8 cellular contexts compared by ENCODE assay signal in the genomic region with DNA sequence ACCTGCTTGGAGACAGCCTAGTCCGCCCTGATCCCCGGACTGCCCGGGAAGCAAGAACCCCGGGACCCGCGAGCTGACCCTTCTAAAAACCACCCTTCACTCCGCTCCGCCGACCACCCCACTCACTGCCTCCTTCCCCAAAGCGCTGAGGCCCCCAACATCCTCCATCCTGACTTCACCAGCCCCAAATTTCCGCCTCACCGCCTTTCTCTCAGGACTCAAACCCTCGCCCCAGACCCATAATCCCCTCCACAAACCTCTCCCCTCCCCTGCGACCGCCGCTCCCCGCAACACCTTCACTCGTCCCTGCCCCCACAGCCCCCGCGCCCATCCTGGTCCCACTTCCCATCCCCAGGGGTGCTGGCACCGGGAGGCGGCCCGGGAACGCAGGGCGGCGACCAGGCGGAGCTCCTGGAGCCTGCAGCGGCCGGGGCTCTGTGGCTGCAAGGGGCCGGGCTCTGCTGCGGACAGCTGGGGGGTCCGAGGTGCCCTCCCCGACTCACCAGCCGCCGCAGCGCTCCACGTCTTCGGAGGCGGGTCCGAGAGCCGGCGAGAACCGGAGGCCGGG. TPM values are rescaled to one million over a fixed set of nuclear protein-coding genes. Genes with fewer than 3 reads are reported as not detected.
A peak's percentile ranks its signal among the peaks of the same experiment; 100 is the strongest.
DNase-seq lines count a peak whose midpoint lies in the region; ATAC-seq and TF ChIP-seq lines count a peak whose summit lies in the region.

No MANE protein-coding gene starts in this region.

- H3K27me3 Mint-ChIP-seq in Calu3 (ENCODE audit: unreplicated experiment) = no peaks in the 10 kb centered on the region

- H3K27ac ChIP-seq in ascending aorta = peak overlapping the region; percentile 84 to 91
- H3K27ac ChIP-seq in iPS-20b (ENCODE audit: low read length) = peak overlapping the region; percentile 70
- H3K27ac ChIP-seq in smooth muscle cell (ENCODE audit: low read depth) = peak overlapping the region; percentile 59

- no peaks in the 10 kb centered on the region for H3K9me3 Mint-ChIP-seq in Calu3 (ENCODE audit: low read depth, unreplicated experiment)

- intact Hi-C loops in Calu3 (cut with micrococcal nuclease; ENCODE audit: unreplicated experiment) (no loop called here), ascending aorta (cut with DNase I) (loop anchor here (2.0 to 5.0 kb wide), 4 partner anchors 251 to 716 kb away; partner anchors contain the start of genes SNRK and TCAIM)

- CTCF ChIA-PET in Calu3 (lab: Charles Lee) = interaction anchor here (1.1 to 1.6 kb wide), 2 partner anchors 11 to 69 kb away, joined by 7 to 9 read pairs; partner anchors contain the start of gene ABHD5

- peaks cover 37% of the 10 kb centered on the region for H4K20me1 ChIP-seq in smooth muscle cell (ENCODE audit: low read depth)

- H3K27ac Mint-ChIP-seq in Calu3 (ENCODE audit: unreplicated experiment) = peak overlapping the region; percentile 70

- H3K4me2 ChIP-seq in smooth muscle cell = peak overlapping the region; percentile 91

- H3K4me3 Mint-ChIP-seq in Calu3 (ENCODE audit: low read depth, unreplicated experiment) = peak overlapping the region; percentile 98

- H3K36me3 Mint-ChIP-seq in Calu3 (ENCODE audit: insufficient read depth, unreplicated experiment) = peaks cover 19% of the 10 kb centered on the region

- peaks cover 0 to 10% of the 10 kb centered on the region in 2 donors for H3K4me1 ChIP-seq in ascending aorta
- H3K4me1 ChIP-seq in iPS-20b (ENCODE audit: insufficient read depth, low read length) = peaks cover 7% of the 10 kb centered on the region; the same call in 1 of the 2 replicates
- H3K4me1 ChIP-seq in smooth muscle cell (ENCODE audit: low read depth) = peaks cover 13% of the 10 kb centered on the region

- H3K36me3 ChIP-seq in ascending aorta = no peaks in the 10 kb centered on the region
- no peaks in the 10 kb centered on the region for H3K36me3 ChIP-seq in iPS-20b (ENCODE audit: insufficient read depth, low read depth, low read length)
- no peaks in the 10 kb centered on the region for H3K36me3 ChIP-seq in smooth muscle cell (ENCODE audit: low read depth)

- WGBS in smooth muscle cell (ENCODE audit: low lambda C conversion rate) = under 1% methylated on average over 24 of the region's 44 CpGs

- H3K27me3 ChIP-seq in ascending aorta (no peaks in the 10 kb centered on the region), iPS-20b (ENCODE audit: insufficient read depth, low read length) (no peaks in the 10 kb centered on the region), smooth muscle cell (ENCODE audit: low read depth) (no peaks in the 10 kb centered on the region)

- peak overlapping the region; percentile 98 for H2AFZ ChIP-seq in smooth muscle cell (ENCODE audit: low read depth)

- no peaks in the 10 kb centered on the region for H3K9me3 ChIP-seq in ascending aorta
- no peaks in the 10 kb centered on the region for H3K9me3 ChIP-seq in iPS-20b (ENCODE audit: insufficient read depth, low read depth, low read length)
- no peaks in the 10 kb centered on the region for H3K9me3 ChIP-seq in smooth muscle cell (replicated peaks; ENCODE audit: low read depth)

- peak; percentile 26 for DNase-seq in Calu3
- DNase-seq in ascending aorta (ENCODE audit: low spot score in 2 of 2) = peak in 1 of 2 donors; percentile 68
- DNase-seq in smooth muscle cell (lab: John Stamatoyannopoulos, UW; ENCODE audit: unreplicated experiment) = no peak
- no peak for DNase-seq in activated effector memory CD4-positive, alpha-beta T cell treated with Interleukin-2 at 50 U/mL for 16 hours
- no peak for DNase-seq in HuH-7 (ENCODE audit: low spot score)
- DNase-seq in A172 (ENCODE audit: low spot score) = no peak

- ATAC-seq in HG03460 (IDR thresholded peaks at IDR 0.05; ENCODE audit: unreplicated experiment) = peak; percentile 2

- H3K9ac ChIP-seq in iPS-20b (ENCODE audit: low read depth, low read length) (peak overlapping the region; percentile 91; the same call in 1 of the 2 replicates), smooth muscle cell (ENCODE audit: low read depth) (peak overlapping the region; percentile 82)

- peaks cover 12% of the 10 kb centered on the region for H3K79me2 ChIP-seq in smooth muscle cell (ENCODE audit: low read depth)

- no TSS peak for BruUV-seq in Calu3 (replicated peaks; lab: Mats Ljungman, UMichigan)

- peaks cover 10% of the 10 kb centered on the region for H3K4me1 Mint-ChIP-seq in Calu3 (ENCODE audit: low read depth, unreplicated experiment)

- H3F3A ChIP-seq in smooth muscle cell (ENCODE audit: low read depth) = no peaks in the 10 kb centered on the region

- TF ChIP-seq CTCF in Calu3 (IDR thresholded peaks at IDR 0.05; ENCODE audit: unreplicated experiment) = no peak
- no peak for TF ChIP-seq CTCF in ascending aorta (IDR thresholded peaks at IDR 0.05)
- TF ChIP-seq CTCF in smooth muscle cell (IDR thresholded peaks at IDR 0.05; ENCODE audit: borderline replicate concordance, insufficient read depth, poor library complexity, severe bottlenecking) = no peak

- H3K4me3 ChIP-seq in ascending aorta (peak overlapping the region; percentile 60 to 97), iPS-20b (ENCODE audit: low read length) (peak overlapping the region; percentile 84), smooth muscle cell (peak overlapping the region; percentile 98)

RNA-seq across cellular contexts. Expression of gene ANO10, which starts 0.3 kb away (rescaled TPM):
- total RNA-seq in Calu3 (2022) = 22.9 and 26.8 TPM in 2 replicates
- 24.9 TPM for total RNA-seq in ascending aorta
- 19.3 and 25.3 TPM in 2 replicates for total RNA-seq in smooth muscle cell
- 19.2 and 23.8 TPM in 2 replicates for polyA plus RNA-seq in smooth muscle cell
- 25.9 and 31.1 TPM in 2 replicates for total RNA-seq in A172 (2014; rRNA removed; shearing (Covaris generic))
